In the genomic region with DNA sequence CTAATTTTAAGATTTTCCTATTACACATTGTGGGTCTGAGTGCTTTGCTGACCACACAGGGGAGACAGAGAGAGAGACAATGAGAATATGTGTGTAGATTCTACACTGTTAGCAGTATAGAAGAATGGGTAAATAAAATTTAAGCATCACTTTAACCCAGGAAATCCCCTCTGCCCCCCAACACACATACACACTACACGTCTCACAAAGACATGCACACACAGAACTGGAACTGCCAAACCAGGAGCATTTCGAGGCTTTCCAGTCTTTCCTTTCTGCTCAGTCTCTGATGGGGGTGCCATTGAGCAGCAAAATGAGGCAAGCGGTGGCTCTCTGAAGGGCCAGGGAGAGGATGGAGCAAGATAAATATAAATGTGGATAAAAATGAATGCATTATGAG, we compare ENCODE assay signal across 8 cellular contexts. TPM values are rescaled to one million over a fixed set of nuclear protein-coding genes. Genes with fewer than 3 reads are reported as not detected.
DNase-seq lines count a peak whose midpoint lies in the region; ATAC-seq and TF ChIP-seq lines count a peak whose summit lies in the region.

No MANE protein-coding gene starts in this region.

- H3K36me3 Mint-ChIP-seq in activated CD4-positive, alpha-beta T cell treated with anti-CD3 and anti-CD28 coated beads, Interleukin-2, amount 10 ng/mL, durations not matched to agents 7 days and 5 days (ENCODE audit: low read depth), result no peaks in the 10 kb centered on the region

- ATAC-seq in GM21515 (IDR thresholded peaks at IDR 0.05; ENCODE audit: unreplicated experiment), result no peak

- H3K4me2 ChIP-seq in Loucy (ENCODE audit: low read depth, low read length, poor library complexity, severe bottlenecking), result peak overlapping the region; percentile 91

- peaks cover 39% of the 10 kb centered on the region for H3K27me3 Mint-ChIP-seq in activated CD4-positive, alpha-beta T cell treated with anti-CD3 and anti-CD28 coated beads, Interleukin-2, amount 10 ng/mL, durations not matched to agents 7 days and 5 days

- no peaks in the 10 kb centered on the region for H3K9me2 ChIP-seq in Loucy (replicated peaks; ENCODE audit: low read depth, low read length)

- no peaks in the 10 kb centered on the region for H3K27me3 ChIP-seq in Loucy (ENCODE audit: insufficient read depth, low read length, poor library complexity, severe bottlenecking)

- TF ChIP-seq CTCF in Loucy (conservative IDR thresholded peaks at IDR 0.05; ENCODE audit: low read length) (peak; percentile 64), astrocyte of the cerebellum (IDR thresholded peaks at IDR 0.05; ENCODE audit: low read depth, low read length, missing control alignments) (peak; percentile 54)

- peaks cover 21% of the 10 kb centered on the region; the same call in 1 of the 2 replicates for H3K79me2 ChIP-seq in Loucy (ENCODE audit: insufficient read depth, low read length)

- H3K27ac Mint-ChIP-seq in activated CD4-positive, alpha-beta T cell treated with anti-CD3 and anti-CD28 coated beads, Interleukin-2, amount 10 ng/mL, durations not matched to agents 7 days and 5 days, result no peak overlapping the region

- no peaks in the 10 kb centered on the region for H3K36me3 ChIP-seq in Loucy (ENCODE audit: insufficient read depth, low read length)

- DNase-seq in DMS79 treated with DMSO at 0.1 percent for 48 hours (lab: John Stamatoyannopoulos, UW) (peak; percentile 63), astrocyte of the cerebellum (ENCODE audit: low read depth) (no peak), lung microvascular endothelial cell (ENCODE audit: low read depth in 2 of 2) (peak; percentile 54 to 75), globus pallidus (ENCODE audit: low spot score) (no peak)
- no peak for DNase-seq in activated CD4-positive, alpha-beta T cell treated with anti-CD3 and anti-CD28 coated beads for 48 hours
- no peak for DNase-seq in activated CD4-positive, alpha-beta T cell treated with anti-CD3 and anti-CD28 coated beads, Interleukin-2, amount 10 ng/mL, durations not matched to agents 7 days and 5 days

- no peaks in the 10 kb centered on the region for H3K9me3 ChIP-seq in Loucy (ENCODE audit: insufficient read depth, low read depth, low read length)

- peak overlapping the region; percentile 79 for H3K4me3 ChIP-seq in Loucy (ENCODE audit: low read length, poor library complexity, severe bottlenecking)
- H3K4me3 ChIP-seq in astrocyte of the cerebellum (ENCODE audit: low read depth, low read length), result no peak overlapping the region

- H3K4me1 Mint-ChIP-seq in activated CD4-positive, alpha-beta T cell treated with anti-CD3 and anti-CD28 coated beads, Interleukin-2, amount 10 ng/mL, durations not matched to agents 7 days and 5 days, result peaks cover 14% of the 10 kb centered on the region

- no peaks in the 10 kb centered on the region for H3K9me3 Mint-ChIP-seq in activated CD4-positive, alpha-beta T cell treated with anti-CD3 and anti-CD28 coated beads, Interleukin-2, amount 10 ng/mL, durations not matched to agents 7 days and 5 days

- CTCF ChIA-PET in activated CD4-positive, alpha-beta T cell treated with anti-CD3 and anti-CD28 coated beads, Interleukin-2, amount 10 ng/mL, durations not matched to agents 7 days and 5 days (lab: Charles Lee), result interaction anchor here (0.9 to 1.4 kb wide), 3 partner anchors 9 to 151 kb away, joined by 3 to 4 read pairs (median 3); no protein-coding TSS in a partner anchor

- in situ Hi-C loops in astrocyte of the cerebellum (cut with HindIII; ENCODE audit: low sequenced_read_pairs), result no loop called here

- H3K4me3 Mint-ChIP-seq in activated CD4-positive, alpha-beta T cell treated with anti-CD3 and anti-CD28 coated beads, Interleukin-2, amount 10 ng/mL, durations not matched to agents 7 days and 5 days, result no peak overlapping the region

- H3K9ac ChIP-seq in Loucy (ENCODE audit: low read depth, low read length, poor library complexity, severe bottlenecking), result no peak overlapping the region

- H2AFZ ChIP-seq in Loucy (ENCODE audit: low read length), result no peak overlapping the region

- peaks cover 43% of the 10 kb centered on the region for H3K4me1 ChIP-seq in Loucy (ENCODE audit: insufficient read depth, low read length, poor library complexity, severe bottlenecking)

- POLR2A ChIA-PET in activated CD4-positive, alpha-beta T cell treated with anti-CD3 and anti-CD28 coated beads, Interleukin-2, amount 10 ng/mL, durations not matched to agents 7 days and 5 days (lab: Charles Lee), result no interaction called here

- no peaks in the 10 kb centered on the region for H4K20me1 ChIP-seq in Loucy (ENCODE audit: insufficient read depth, low read length, poor library complexity, severe bottlenecking)

- peaks cover 10% of the 10 kb centered on the region for H3F3A ChIP-seq in Loucy (ENCODE audit: low read depth)

RNA-seq across cellular contexts. Expression of gene MERTK, which starts 2.5 kb away (rescaled TPM):
- 13.9 and 21.6 TPM in 2 replicates for total RNA-seq in lung microvascular endothelial cell
- under 1 TPM; 0.20 to 0.21 TPM for total RNA-seq in activated CD4-positive, alpha-beta T cell treated with anti-CD3 and anti-CD28 coated beads, Interleukin-2, amount 10 ng/mL, durations not matched to agents 7 days and 5 days

RNA-seq across cellular contexts. Expression of gene ANAPC1, which starts 16.9 kb away (rescaled TPM):
- total RNA-seq in lung microvascular endothelial cell, result 39.4 and 39.9 TPM in 2 replicates
- 10 to 100 TPM; 55.1 to 62.9 TPM for total RNA-seq in activated CD4-positive, alpha-beta T cell treated with anti-CD3 and anti-CD28 coated beads, Interleukin-2, amount 10 ng/mL, durations not matched to agents 7 days and 5 days

Comparison
In these comparisons a context has a peak if more than half of its experiments do, and no peak if none do; other contexts are left out.
1. DNase-seq: peak in DMS79 treated with DMSO at 0.1 percent for 48 hours (single experiment) and lung microvascular endothelial cell (2 of 2); none in astrocyte of the cerebellum (single experiment), activated CD4-positive, alpha-beta T cell treated with anti-CD3 and anti-CD28 coated beads for 48 hours (single experiment), globus pallidus (single experiment) and activated CD4-positive, alpha-beta T cell treated with anti-CD3 and anti-CD28 coated beads, Interleukin-2, amount 10 ng/mL, durations not matched to agents 7 days and 5 days (single experiment).
2. RNA of gene MERTK, which starts 2.5 kb away (total RNA-seq): 13.9 to 21.6 TPM in lung microvascular endothelial cell; 0.20 to 0.21 TPM in activated CD4-positive, alpha-beta T cell treated with anti-CD3 and anti-CD28 coated beads, Interleukin-2, amount 10 ng/mL, durations not matched to agents 7 days and 5 days; every median in the first group is over 10 times any median in the second.